Comparison of ENCODE assay signal across 22 cellular contexts in the genomic region with DNA sequence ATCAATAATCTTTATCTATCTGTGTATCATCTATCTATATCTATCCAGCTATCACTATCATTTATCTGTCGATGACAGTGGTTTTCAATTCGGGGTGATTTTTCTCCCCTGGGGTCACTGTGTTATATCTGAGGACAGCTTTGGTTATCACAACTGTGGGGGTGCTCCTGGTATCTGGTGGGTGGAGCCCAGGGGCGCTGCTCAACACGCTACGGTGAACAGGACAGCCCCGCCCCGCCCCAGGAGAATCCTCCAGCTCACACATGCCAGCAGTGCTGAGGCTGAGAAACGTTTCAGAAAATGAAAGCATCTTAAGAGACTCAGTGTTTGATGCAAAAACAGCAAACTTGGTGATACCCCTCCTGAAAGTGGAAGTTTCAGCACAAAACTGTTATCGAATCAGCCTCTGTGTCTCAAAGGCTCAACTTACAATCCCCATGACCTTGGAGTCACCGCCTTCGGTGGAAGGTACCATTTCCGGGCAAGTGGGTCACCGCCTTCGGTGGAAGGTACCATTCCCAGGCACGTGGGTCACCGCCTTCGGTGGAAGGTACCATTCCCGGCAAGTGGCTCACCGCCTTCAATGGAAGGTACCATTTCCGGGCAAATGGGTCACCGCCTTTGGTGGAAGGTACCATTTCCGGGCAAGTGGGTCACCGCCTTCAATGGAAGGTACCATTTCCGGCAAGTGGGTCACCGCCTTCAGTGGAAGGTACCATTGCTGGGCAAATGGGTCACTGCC.
"Had no signal": no experiment of that assay in that cellular context is flagged by ENCODE, and none has a peak within 500 bp of the region (broad histone marks: within the 10 kb centered on the region; RNA-seq: fewer than 3 reads in every experiment).

No MANE protein-coding gene starts in this region.

- H3K4me3 ChIP-seq: gastrocnemius medialis, heart right ventricle, pancreas, smooth muscle cell, suprapubic skin, tibial artery, upper lobe of left lung, uterus had no signal

- ATAC-seq: esophagus mucosa; gastrocnemius medialis; heart right ventricle; natural killer cell; pancreas; right cardiac atrium; stimulated activated effector memory CD8-positive, alpha-beta T cell treated with anti-CD3 and anti-CD28 coated beads, Interleukin-12 subunit alpha, Interleukin-12 subunit beta, amount 100 ng/mL, for 72 hours; stimulated activated naive CD8-positive, alpha-beta T cell treated with anti-CD3 and anti-CD28 coated beads, Interleukin-15, Interleukin-2, amounts not matched to agents 100 U/mL and 50 U/mL, for 24 hours had no signal

- H3K4me2 ChIP-seq: smooth muscle cell had no signal

- H3K9me3 ChIP-seq: gastrocnemius medialis, pancreas, suprapubic skin had no signal

- H3K4me1 ChIP-seq: gastrocnemius medialis, heart right ventricle, pancreas, suprapubic skin, upper lobe of left lung, uterus had no signal

- DNase-seq: effector memory CD4-positive, alpha-beta T cell; gastrocnemius medialis; heart right ventricle; hypothalamus; kidney glomerular epithelial cell; mammary epithelial cell; natural killer cell; nucleus accumbens; pancreas; right cardiac atrium; stimulated activated CD4-positive, alpha-beta T cell treated with anti-CD3 and anti-CD28 coated beads, Interleukin-2, amount 100 ng/mL, for 48 hours; stimulated activated CD8-positive, alpha-beta memory T cell treated with anti-CD3 and anti-CD28 coated beads, Interleukin-4, amount 100 ng/mL, for 48 hours; stimulated activated naive CD8-positive, alpha-beta T cell treated with anti-CD3 and anti-CD28 coated beads, Interleukin-15, Interleukin-2, amounts not matched to agents 100 U/mL and 50 U/mL, for 24 hours; upper lobe of left lung; uterus had no signal

- H3K27me3 ChIP-seq: gastrocnemius medialis, heart right ventricle, pancreas, suprapubic skin, tibial artery, upper lobe of left lung, uterus had no signal

- FAIRE-seq: endometrium, islet of Langerhans, pancreas had no signal

- H3K27ac ChIP-seq: gastrocnemius medialis, heart right ventricle, pancreas, suprapubic skin, tibial artery, upper lobe of left lung, uterus had no signal

- H3K36me3 ChIP-seq: gastrocnemius medialis, heart right ventricle, pancreas, suprapubic skin, upper lobe of left lung, uterus had no signal
